ENCODE assay signal across 27 cellular contexts in the genomic region with DNA sequence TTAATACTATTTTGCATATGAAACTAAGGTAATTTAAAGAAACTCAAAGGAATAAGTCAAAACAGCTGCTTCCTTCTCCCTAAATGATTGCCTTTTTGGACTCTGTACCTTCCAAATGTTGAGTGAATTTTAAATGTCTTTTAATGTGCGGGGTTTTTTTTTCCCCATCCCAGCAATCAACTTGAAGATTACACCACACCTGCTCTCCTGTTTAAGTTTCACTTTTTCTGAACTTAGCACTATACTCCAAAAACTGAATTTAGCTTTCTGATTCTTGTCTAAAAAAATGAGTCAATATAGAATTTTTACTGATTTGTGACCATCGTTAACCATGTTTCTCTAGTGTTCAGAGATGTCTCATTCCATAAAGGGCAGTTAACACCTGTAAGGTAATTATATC.
"Had no signal": no experiment of that assay in that cellular context is flagged by ENCODE, and none has a peak within 500 bp of the region (broad histone marks: within the 10 kb centered on the region; RNA-seq: fewer than 3 reads in every experiment).

No MANE protein-coding gene starts in this region.

- H3K36me3 Mint-ChIP-seq: activated naive CD4-positive, alpha-beta T cell treated with anti-CD3 and anti-CD28 coated beads, Interleukin-2, amount 50 U/mL, for 72 hours; WTC11 had no signal

- H3K4me3 Mint-ChIP-seq: activated CD4-positive, alpha-beta T cell treated with anti-CD3 and anti-CD28 coated beads for 36 hours; activated CD4-positive, alpha-beta T cell treated with anti-CD3 and anti-CD28 coated beads, Interleukin-2, amount 10 ng/mL, durations not matched to agents 7 days and 5 days; activated CD8-positive, alpha-beta T cell treated with anti-CD3 and anti-CD28 coated beads, Interleukin-2, amount 10 ng/mL, durations not matched to agents 7 days and 5 days; activated naive CD4-positive, alpha-beta T cell treated with anti-CD3 and anti-CD28 coated beads for 36 hours; activated T-cell treated with anti-CD3 and anti-CD28 coated beads, Interleukin-2, amount 50 U/mL, for 24 hours; T-helper 1 cell treated with Interleukin-12 subunit alpha and Interleukin-12 subunit beta and Interleukin-4 antibody, amounts not matched to agents 30 μg/mL and 1 μg/mL, for 36 hours; T-helper 2 cell treated with Interferon-gamma antibody and Interleukin-4, amounts not matched to agents 5 μg/mL and 100 μg/mL, for 36 hours; WTC11 had no signal

- ATAC-seq: activated CD4-positive, alpha-beta T cell treated with anti-CD3 and anti-CD28 coated beads for 36 hours; activated CD4-positive, CD25-positive, alpha-beta regulatory T cell treated with anti-CD3 and anti-CD28 coated beads, Interleukin-2, amount 50 U/mL, for 24 hours; activated CD8-positive, alpha-beta T cell treated with anti-CD3 and anti-CD28 coated beads, Interleukin-2, amount 10 ng/mL, durations not matched to agents 7 days and 5 days; activated naive CD4-positive, alpha-beta T cell treated with anti-CD3 and anti-CD28 coated beads, Interleukin-2, amount 50 U/mL, for 72 hours; body of pancreas; Panc1; WTC11 had no signal

- H3K4me1 Mint-ChIP-seq: WTC11 had no signal

- H3K9me3 Mint-ChIP-seq: activated naive CD4-positive, alpha-beta T cell treated with anti-CD3 and anti-CD28 coated beads for 36 hours; activated naive CD4-positive, alpha-beta T cell treated with anti-CD3 and anti-CD28 coated beads, Interleukin-2, amount 50 U/mL, for 72 hours; activated T-cell treated with anti-CD3 and anti-CD28 coated beads, Interleukin-2, amount 50 U/mL, for 24 hours; activated T-helper 2 cell treated with anti-CD3 and anti-CD28 coated beads, Interferon-gamma antibody, Interleukin-2, Interleukin-4, amounts not matched to agents 10 μg/mL and 5 μg/mL and 100 μg/mL, durations not matched to agents 14 hours and 24 hours and 36 hours; T-helper 1 cell treated with Interleukin-12 subunit alpha and Interleukin-12 subunit beta and Interleukin-4 antibody, amounts not matched to agents 30 μg/mL and 1 μg/mL, for 36 hours; T-helper 2 cell treated with Interferon-gamma antibody and Interleukin-4, amounts not matched to agents 5 μg/mL and 100 μg/mL, for 36 hours; WTC11 had no signal

- DNase-seq: activated CD4-positive, alpha-beta T cell treated with anti-CD3 and anti-CD28 coated beads for 36 hours; activated CD4-positive, alpha-beta T cell treated with anti-CD3 and anti-CD28 coated beads, Interleukin-2, amount 10 ng/mL, durations not matched to agents 7 days and 5 days; activated CD4-positive, alpha-beta T cell treated with anti-CD3 and anti-CD28 coated beads, Interleukin-2, amount 50 U/mL, for 48 hours; activated CD8-positive, alpha-beta T cell treated with anti-CD3 and anti-CD28 coated beads, Interleukin-2, amount 10 ng/mL, durations not matched to agents 7 days and 5 days; activated gamma-delta T cell; activated naive CD4-positive, alpha-beta T cell treated with anti-CD3 and anti-CD28 coated beads for 36 hours; activated T-cell treated with anti-CD3 and anti-CD28 coated beads, Interleukin-2, amount 50 U/mL, for 24 hours; adrenal gland; body of pancreas; Karpas-422; MG63; NCI-H1092 treated with DMSO at 0.1 percent for 48 hours; NCI-H146; NCI-H187 treated with DMSO at 0.1 percent for 48 hours; NCI-H2081; NCI-H510A; SHP77; SJCRH30 had no signal

- H3K27ac Mint-ChIP-seq: activated CD4-positive, alpha-beta T cell treated with anti-CD3 and anti-CD28 coated beads for 36 hours; activated CD4-positive, alpha-beta T cell treated with anti-CD3 and anti-CD28 coated beads, Interleukin-2, amount 10 ng/mL, durations not matched to agents 7 days and 5 days; activated CD8-positive, alpha-beta T cell treated with anti-CD3 and anti-CD28 coated beads, Interleukin-2, amount 10 ng/mL, durations not matched to agents 7 days and 5 days; activated naive CD4-positive, alpha-beta T cell treated with anti-CD3 and anti-CD28 coated beads for 36 hours; activated naive CD4-positive, alpha-beta T cell treated with anti-CD3 and anti-CD28 coated beads, Interleukin-2, amount 50 U/mL, for 72 hours; activated T-cell treated with anti-CD3 and anti-CD28 coated beads, Interleukin-2, amount 50 U/mL, for 24 hours; activated T-helper 2 cell treated with anti-CD3 and anti-CD28 coated beads, Interferon-gamma antibody, Interleukin-2, Interleukin-4, amounts not matched to agents 10 μg/mL and 5 μg/mL and 100 μg/mL, durations not matched to agents 14 hours and 24 hours and 36 hours; T-helper 1 cell treated with Interleukin-12 subunit alpha and Interleukin-12 subunit beta and Interleukin-4 antibody, amounts not matched to agents 30 μg/mL and 1 μg/mL, for 36 hours; T-helper 2 cell treated with Interferon-gamma antibody and Interleukin-4, amounts not matched to agents 5 μg/mL and 100 μg/mL, for 36 hours; WTC11 had no signal

- H3K27me3 Mint-ChIP-seq: activated CD4-positive, alpha-beta T cell treated with anti-CD3 and anti-CD28 coated beads for 36 hours; activated CD4-positive, alpha-beta T cell treated with anti-CD3 and anti-CD28 coated beads, Interleukin-2, amount 10 ng/mL, durations not matched to agents 7 days and 5 days; activated T-cell treated with anti-CD3 and anti-CD28 coated beads, Interleukin-2, amount 50 U/mL, for 24 hours had no signal

- FAIRE-seq: astrocyte, TTC549 had no signal
